8 cellular contexts compared by ENCODE assay signal in the genomic region with DNA sequence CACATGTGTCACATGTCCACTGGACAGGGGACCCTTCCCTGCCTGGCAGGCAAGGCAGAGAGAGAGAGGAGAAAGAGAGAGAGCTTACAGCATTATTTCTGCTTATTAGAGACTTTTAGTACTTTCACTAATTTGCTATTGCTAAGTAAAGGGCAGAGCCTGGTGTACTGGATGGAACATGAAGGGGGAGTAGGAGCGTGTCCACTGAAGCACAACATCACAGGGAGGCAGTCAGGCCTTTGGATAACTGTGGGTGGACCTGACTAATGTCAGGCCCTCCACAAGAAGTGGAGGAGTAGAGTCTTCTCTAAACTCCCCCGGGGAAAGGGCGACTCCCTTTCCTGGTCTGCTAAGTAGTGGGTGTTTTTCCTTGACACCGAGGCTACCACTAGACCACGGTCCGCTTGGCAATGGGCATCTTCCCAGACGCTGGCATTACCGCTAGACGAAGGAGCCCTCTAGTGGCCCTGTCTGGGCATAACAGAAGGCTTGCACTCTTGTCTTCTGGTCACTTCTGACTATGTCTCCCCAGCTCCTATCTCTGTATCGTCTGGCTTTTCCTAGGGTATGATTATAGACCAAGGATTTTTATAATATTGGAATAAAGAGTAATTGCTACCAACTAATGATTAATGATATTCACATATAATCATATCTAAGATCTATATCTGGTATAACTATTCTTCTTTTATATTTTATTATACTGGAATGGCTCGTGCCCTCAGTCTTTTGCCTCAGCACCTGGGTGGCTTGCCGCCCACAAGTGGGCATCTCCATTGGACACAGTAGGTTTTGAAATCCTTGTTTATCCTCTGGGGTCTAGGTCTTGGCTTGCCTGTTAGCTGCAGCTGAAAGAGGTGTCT. TPM values are rescaled to one million over a fixed set of nuclear protein-coding genes. Genes with fewer than 3 reads are reported as not detected.
DNase-seq lines count a peak whose midpoint lies in the region; ATAC-seq and TF ChIP-seq lines count a peak whose summit lies in the region.
"Not testable (repeated sequence)": the region's sequence is repeated elsewhere in the genome, so short reads cannot be mapped to it uniquely, and the experiment has no call there.

No MANE protein-coding gene starts in this region.

- H3K27ac Mint-ChIP-seq in activated CD4-positive, alpha-beta T cell treated with anti-CD3 and anti-CD28 coated beads, Interleukin-2, amount 10 ng/mL, durations not matched to agents 24 days and 14 days = not testable (repeated sequence)

- not testable (repeated sequence) for H3K4me1 ChIP-seq in DND-41 (ENCODE audit: insufficient read depth, low read length); testis

- not testable (repeated sequence) for H4K20me1 ChIP-seq in DND-41 (ENCODE audit: insufficient read depth, low read length)

- H3K4me1 Mint-ChIP-seq in activated CD4-positive, alpha-beta T cell treated with anti-CD3 and anti-CD28 coated beads, Interleukin-2, amount 10 ng/mL, durations not matched to agents 24 days and 14 days = not testable (repeated sequence)

- not testable (repeated sequence) for ATAC-seq in DND-41 (ENCODE audit: insufficient read depth, low read depth); left ventricle myocardium superior

- not testable (repeated sequence) for TF ChIP-seq POLR2A in testis (IDR thresholded peaks at IDR 0.05)

- H3K27ac ChIP-seq in DND-41 (ENCODE audit: low read length); testis: not testable (repeated sequence)

- intact Hi-C loops in activated CD4-positive, alpha-beta T cell treated with anti-CD3 and anti-CD28 coated beads, Interleukin-2, amount 10 ng/mL, durations not matched to agents 24 days and 14 days (cut with micrococcal nuclease) = loop anchor here (2.0 to 5.0 kb wide), 2 partner anchors 92 to 170 kb away; no protein-coding TSS in a partner anchor
- intact Hi-C loops in left ventricle myocardium superior (cut with micrococcal nuclease); posterior cingulate gyrus (cut with DNase I); testis (cut with DNase I; ENCODE audit: low total_unique reads): not testable (repeated sequence)

- not testable (repeated sequence) for H3K4me3 Mint-ChIP-seq in activated CD4-positive, alpha-beta T cell treated with anti-CD3 and anti-CD28 coated beads, Interleukin-2, amount 10 ng/mL, durations not matched to agents 24 days and 14 days

- not testable (repeated sequence) for H3K27me3 ChIP-seq in DND-41 (ENCODE audit: insufficient read depth, low read length, poor library complexity); testis

- H2AFZ ChIP-seq in DND-41 (ENCODE audit: low read depth, low read length) = not testable (repeated sequence)

- not testable (repeated sequence) for H3K9me3 ChIP-seq in DND-41 (ENCODE audit: insufficient read depth, low read length, severe bottlenecking); testis

- not testable (repeated sequence) for H3K36me3 ChIP-seq in DND-41 (ENCODE audit: insufficient read depth, low read length); testis (ENCODE audit: low read depth, missing control alignments)

- H3K4me3 ChIP-seq in DND-41 (ENCODE audit: low read depth in 1 of 2, low read length in 2 of 2); testis: not testable (repeated sequence)

- peak; percentile 63 for TF ChIP-seq CTCF in DND-41 (IDR thresholded peaks at IDR 0.05; ENCODE audit: borderline replicate concordance, extremely low read depth, low read length, poor library complexity, severe bottlenecking)
- TF ChIP-seq CTCF in testis (IDR thresholded peaks at IDR 0.05) = peak; percentile 29 to 53 (median 41)

- not testable (repeated sequence) for H3K27me3 Mint-ChIP-seq in activated CD4-positive, alpha-beta T cell treated with anti-CD3 and anti-CD28 coated beads, Interleukin-2, amount 10 ng/mL, durations not matched to agents 24 days and 14 days

- not testable (repeated sequence) for H3K9me3 Mint-ChIP-seq in activated CD4-positive, alpha-beta T cell treated with anti-CD3 and anti-CD28 coated beads, Interleukin-2, amount 10 ng/mL, durations not matched to agents 24 days and 14 days

- H3K4me2 ChIP-seq in DND-41 (ENCODE audit: insufficient read depth, low read length) = not testable (repeated sequence)

- 24 to 31% methylated on average over 12 of the region's 12 CpGs for WGBS in testis, 2 donors

- peak; percentile 31 for DNase-seq in DND-41
- DNase-seq in LHCN-M2 (ENCODE audit: low read depth) = peak; percentile 50
- peak; percentile 41 for DNase-seq in NK-92 treated with Interleukin-12 subunit alpha and Interleukin-12 subunit beta, amount 100 ng/mL, for 24 hours (lab: John Stamatoyannopoulos, UW)
- peak; percentile 79 for DNase-seq in activated CD4-positive, alpha-beta T cell treated with anti-CD3 and anti-CD28 coated beads, Interleukin-2, amount 10 ng/mL, durations not matched to agents 24 days and 14 days
- DNase-seq in brain pericyte (ENCODE audit: low read depth, low spot score) = peak; percentile 24
- DNase-seq in left ventricle myocardium superior = peak; percentile 52
- peak; percentile 29 to 92 (median 74) for DNase-seq in posterior cingulate gyrus
- peak; percentile 77 for DNase-seq in testis

- not testable (repeated sequence) for H3K36me3 Mint-ChIP-seq in activated CD4-positive, alpha-beta T cell treated with anti-CD3 and anti-CD28 coated beads, Interleukin-2, amount 10 ng/mL, durations not matched to agents 24 days and 14 days (ENCODE audit: low read depth)

- not testable (repeated sequence) for H3K79me2 ChIP-seq in DND-41 (ENCODE audit: insufficient read depth, low read length)

- H3K9ac ChIP-seq in DND-41 (ENCODE audit: low read depth, low read length) = not testable (repeated sequence)

RNA-seq across cellular contexts. Expression of a gene that starts 11.5 kb away (rescaled TPM):
- total RNA-seq in LHCN-M2 (2014; rRNA removed) (not detected in 2 replicates), left ventricle myocardium superior (not detected), testis (not detected)
- polyA plus RNA-seq in LHCN-M2 (2012) = not detected
- not detected in 2 replicates for total RNA-seq in activated CD4-positive, alpha-beta T cell treated with anti-CD3 and anti-CD28 coated beads, Interleukin-2, amount 10 ng/mL, durations not matched to agents 24 days and 14 days
- polyA plus RNA-seq in testis (ENCODE audit: insufficient read depth, low read depth, low replicate concordance) = 4.6 TPM

RNA-seq across cellular contexts. Expression of a gene that starts 36.7 kb away (rescaled TPM):
- total RNA-seq in LHCN-M2 (2014; rRNA removed) (not detected in 2 replicates), left ventricle myocardium superior (not detected), testis (1 to 10 TPM in 1 of 2 donors, under 1 TPM in 1; 0.25 to 2.0 TPM)
- not detected for polyA plus RNA-seq in LHCN-M2 (2012)
- not detected in 2 replicates for total RNA-seq in activated CD4-positive, alpha-beta T cell treated with anti-CD3 and anti-CD28 coated beads, Interleukin-2, amount 10 ng/mL, durations not matched to agents 24 days and 14 days
- polyA plus RNA-seq in testis (ENCODE audit: insufficient read depth, low read depth, low replicate concordance) = 5.8 TPM

Comparison
In these comparisons a context has a peak if more than half of its experiments do, and no peak if none do; other contexts are left out.
1. DNase-seq: peak in every context shown above with its lines; median percentile 79 in activated CD4-positive, alpha-beta T cell treated with anti-CD3 and anti-CD28 coated beads, Interleukin-2, amount 10 ng/mL, durations not matched to agents 24 days and 14 days; 77 in testis; 74 in posterior cingulate gyrus; 52 in left ventricle myocardium superior; 50 in LHCN-M2; 41 in NK-92 treated with Interleukin-12 subunit alpha and Interleukin-12 subunit beta, amount 100 ng/mL, for 24 hours; 31 in DND-41; 24 in brain pericyte.